Comparison of ENCODE assay signal across 8 cellular contexts in the genomic region with DNA sequence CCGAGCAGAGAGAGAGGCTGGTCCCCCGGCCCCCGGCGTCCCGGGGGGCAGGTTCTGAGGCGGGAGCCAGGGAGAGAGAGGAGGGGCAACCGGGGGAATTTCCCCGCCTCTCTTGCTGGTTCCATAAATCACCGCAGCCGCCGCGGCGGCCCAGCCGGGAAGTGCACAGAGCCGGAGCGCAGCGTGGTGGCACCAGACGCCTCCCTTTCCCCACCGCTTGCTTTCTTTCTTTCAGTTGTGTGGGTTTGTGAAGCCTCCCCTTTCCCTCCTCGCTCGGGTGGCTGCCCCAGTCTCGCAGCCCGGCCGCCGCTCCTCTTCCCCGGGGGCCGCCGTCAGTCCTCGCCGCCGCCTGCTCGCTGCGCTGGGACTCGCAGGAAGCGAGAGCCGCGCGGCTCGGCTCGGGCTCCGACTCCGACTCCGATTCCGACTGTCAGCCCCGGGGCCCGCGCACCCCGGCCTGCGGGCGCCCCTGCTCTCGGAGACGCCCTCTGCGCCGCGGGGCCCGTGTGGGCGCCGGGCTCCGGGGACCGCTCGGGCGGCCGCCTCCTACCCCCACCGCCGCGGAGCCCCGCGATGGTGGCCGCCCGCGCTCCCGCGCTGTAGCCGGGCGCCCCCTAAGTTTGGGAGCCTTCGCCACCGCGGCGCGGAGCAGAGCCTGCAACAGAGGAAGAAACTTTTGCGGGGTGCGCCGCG. TPM values are rescaled to one million over a fixed set of nuclear protein-coding genes. Genes with fewer than 3 reads are reported as not detected.
A peak's percentile ranks its signal among the peaks of the same experiment; 100 is the strongest.
DNase-seq lines count a peak whose midpoint lies in the region; ATAC-seq, FAIRE-seq and TF ChIP-seq lines count a peak whose summit lies in the region.

A gene (plus strand): TSS at position 153 of the 693 bp plus-strand sequence. CDS start 616 bp downstream, outside the sequence.

- DNase-seq in NCI-H2029 treated with DMSO at 0.1 percent for 48 hours (lab: John Stamatoyannopoulos, UW) (peak; percentile 81), cerebellar cortex (ENCODE audit: low spot score) (peak; percentile 17), kidney (peak; percentile 92), NCI-H187 treated with DMSO at 0.1 percent for 48 hours (lab: John Stamatoyannopoulos, UW) (no peak)
- DNase-seq in stimulated activated CD4-positive, alpha-beta T cell treated with anti-CD3 and anti-CD28 coated beads, Interleukin-12 subunit alpha, Interleukin-12 subunit beta, amount 100 ng/mL, for 24 hours (ENCODE audit: low read depth in 2 of 2), result peak; percentile 55 to 74

- H3K9me3 ChIP-seq in kidney (ENCODE audit: control insufficient read depth in 1 of 2, low read length in 2 of 2), result no peaks in the 10 kb centered on the region

- TF ChIP-seq CTCF in GM12875 (IDR thresholded peaks at IDR 0.05; ENCODE audit: borderline replicate concordance, insufficient read depth, low read depth, low read length) (no peak), WI38 (IDR thresholded peaks at IDR 0.05; ENCODE audit: low read depth, low read length) (no peak), kidney (IDR thresholded peaks at IDR 0.05; ENCODE audit: borderline replicate concordance, extremely low read depth, insufficient read depth) (peak; percentile 38)

- H3K4me3 ChIP-seq in GM12875 (ENCODE audit: low read depth, low read length) (peak within 1 kb of the TSS; percentile 36), WI38 (ENCODE audit: low read depth, low read length) (peak within 1 kb of the TSS; percentile 59), kidney (ENCODE audit: low read length in 2 of 2) (peak within 1 kb of the TSS; percentile 74 to 86)

- peak; percentile 75 for ATAC-seq in HG02798 (IDR thresholded peaks at IDR 0.05; ENCODE audit: poor library complexity, unreplicated experiment)

- intact Hi-C loops in kidney (cut with DNase I), result no loop called here

- H3K4me1 ChIP-seq in kidney (ENCODE audit: control insufficient read depth in 1 of 2, insufficient read depth in 1 of 2, low read depth in 1 of 2, low read length in 2 of 2), result peaks cover 3 to 8% of the 10 kb centered on the region in 2 donors

- FAIRE-seq in kidney (lab: Jason Lieb, UNC), result no peak

- peak within 1 kb of the TSS; percentile 44 to 63 for H3K9ac ChIP-seq in kidney (ENCODE audit: low read length in 2 of 2)

- no peaks in the 10 kb centered on the region for H3K36me3 ChIP-seq in kidney (ENCODE audit: control insufficient read depth in 1 of 2, insufficient read depth in 2 of 2, low read length in 2 of 2)

- H3K27ac ChIP-seq in kidney (ENCODE audit: low read depth in 2 of 2, low read length in 2 of 2), result peak within 1 kb of the TSS; percentile 73 to 84

RNA-seq across cellular contexts. Expression of the gene that starts here (rescaled TPM):
- total RNA-seq in kidney, result 8.2 TPM
- polyA plus RNA-seq in kidney (ENCODE audit: insufficient read depth, low read depth, low replicate concordance), result 3.9 TPM
